In genomic region chr16:12739738-12740137, GRCh38 we compare ENCODE assay signal across 1 cellular context.
TF ChIP-seq lines count a peak whose summit lies in the region.

No MANE protein-coding gene starts in this region.

TF ChIP-seq in H1, 55 proteins besides CTCF, POLR2A, EP300 and RAD21 (continued from another document):
- no peak for TF ChIP-seq HDAC6 (IDR thresholded peaks at IDR 0.05; ENCODE audit: low read depth, low read length)
